In the genomic region with DNA sequence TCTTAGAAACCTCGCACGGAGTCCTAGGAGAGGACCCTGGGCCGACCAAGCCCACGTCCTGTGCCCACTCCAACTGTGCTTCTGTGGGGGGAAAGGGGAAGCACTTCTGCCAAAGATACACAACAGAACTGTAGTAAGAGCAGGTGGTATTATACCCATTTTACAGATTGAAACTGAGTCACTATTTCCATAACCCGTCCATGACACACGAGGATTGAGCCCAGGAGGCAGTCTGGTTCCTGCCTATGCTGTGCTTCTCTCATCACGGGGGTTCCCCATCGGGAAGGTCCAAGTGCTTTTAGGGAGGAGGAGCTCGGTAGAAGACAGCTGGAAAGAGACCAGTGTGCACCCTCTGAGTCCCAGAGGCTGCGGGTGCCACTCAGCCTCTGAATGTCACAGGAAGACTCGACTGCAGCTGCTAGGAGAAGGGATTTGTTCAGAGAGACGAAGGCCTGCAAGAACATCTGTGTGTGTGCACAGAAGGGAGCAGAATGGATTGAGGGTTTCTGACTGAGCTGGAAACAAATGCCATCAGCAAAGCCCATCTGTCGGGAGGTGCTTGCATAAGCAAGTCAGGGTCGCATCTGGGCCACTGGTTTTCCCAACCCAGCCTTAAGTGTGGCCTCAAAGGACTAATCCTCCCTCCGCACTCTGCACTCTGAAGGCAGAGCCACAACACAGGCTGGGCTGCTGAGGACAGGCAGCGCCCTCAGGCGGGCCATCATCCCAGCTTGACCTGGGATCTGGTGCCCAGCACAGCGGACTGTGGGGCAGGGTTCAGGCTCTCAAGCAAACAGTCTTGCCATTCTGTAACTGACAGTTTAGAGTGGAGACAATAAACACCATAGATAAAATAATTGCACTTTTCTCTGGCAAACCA, we compare ENCODE assay signal across 2 cellular contexts.
TF ChIP-seq lines count a peak whose summit lies in the region.

No MANE protein-coding gene starts in this region.

TF ChIP-seq in WTC11, 78 proteins besides CTCF, POLR2A, EP300 and RAD21:
- TF ChIP-seq, protein P1, sequence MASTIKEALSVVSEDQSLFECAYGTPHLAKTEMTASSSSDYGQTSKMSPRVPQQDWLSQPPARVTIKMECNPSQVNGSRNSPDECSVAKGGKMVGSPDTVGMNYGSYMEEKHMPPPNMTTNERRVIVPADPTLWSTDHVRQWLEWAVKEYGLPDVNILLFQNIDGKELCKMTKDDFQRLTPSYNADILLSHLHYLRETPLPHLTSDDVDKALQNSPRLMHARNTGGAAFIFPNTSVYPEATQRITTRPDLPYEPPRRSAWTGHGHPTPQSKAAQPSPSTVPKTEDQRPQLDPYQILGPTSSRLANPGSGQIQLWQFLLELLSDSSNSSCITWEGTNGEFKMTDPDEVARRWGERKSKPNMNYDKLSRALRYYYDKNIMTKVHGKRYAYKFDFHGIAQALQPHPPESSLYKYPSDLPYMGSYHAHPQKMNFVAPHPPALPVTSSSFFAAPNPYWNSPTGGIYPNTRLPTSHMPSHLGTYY (CRISPR knock-in tag; IDR thresholded peaks at IDR 0.05), result no peak
- TF ChIP-seq, protein P2, sequence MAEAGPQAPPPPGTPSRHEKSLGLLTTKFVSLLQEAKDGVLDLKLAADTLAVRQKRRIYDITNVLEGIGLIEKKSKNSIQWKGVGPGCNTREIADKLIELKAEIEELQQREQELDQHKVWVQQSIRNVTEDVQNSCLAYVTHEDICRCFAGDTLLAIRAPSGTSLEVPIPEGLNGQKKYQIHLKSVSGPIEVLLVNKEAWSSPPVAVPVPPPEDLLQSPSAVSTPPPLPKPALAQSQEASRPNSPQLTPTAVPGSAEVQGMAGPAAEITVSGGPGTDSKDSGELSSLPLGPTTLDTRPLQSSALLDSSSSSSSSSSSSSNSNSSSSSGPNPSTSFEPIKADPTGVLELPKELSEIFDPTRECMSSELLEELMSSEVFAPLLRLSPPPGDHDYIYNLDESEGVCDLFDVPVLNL (CRISPR knock-in tag; IDR thresholded peaks at IDR 0.05; ENCODE audit: borderline replicate concordance, low read depth), result no peak
- TF ChIP-seq TP53 (CRISPR knock-in tag; IDR thresholded peaks at IDR 0.05), result no peak
- no peak for TF ChIP-seq ZNF232 (CRISPR knock-in tag; IDR thresholded peaks at IDR 0.05)
- TF ChIP-seq SMAD4 (CRISPR knock-in tag; IDR thresholded peaks at IDR 0.05), result no peak
- no peak for TF ChIP-seq CREM (CRISPR knock-in tag; IDR thresholded peaks at IDR 0.05)
- TF ChIP-seq JUN (CRISPR knock-in tag; IDR thresholded peaks at IDR 0.05), result no peak
- TF ChIP-seq, protein P3, sequence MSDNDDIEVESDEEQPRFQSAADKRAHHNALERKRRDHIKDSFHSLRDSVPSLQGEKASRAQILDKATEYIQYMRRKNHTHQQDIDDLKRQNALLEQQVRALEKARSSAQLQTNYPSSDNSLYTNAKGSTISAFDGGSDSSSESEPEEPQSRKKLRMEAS (CRISPR knock-in tag; IDR thresholded peaks at IDR 0.05), result no peak
- no peak for TF ChIP-seq ZNF121 (CRISPR knock-in tag; IDR thresholded peaks at IDR 0.05)

TF ChIP-seq in HepG2, 621 proteins besides CTCF, POLR2A, EP300 and RAD21 (continued from another document and continues in another):
- TF ChIP-seq, protein P4, sequence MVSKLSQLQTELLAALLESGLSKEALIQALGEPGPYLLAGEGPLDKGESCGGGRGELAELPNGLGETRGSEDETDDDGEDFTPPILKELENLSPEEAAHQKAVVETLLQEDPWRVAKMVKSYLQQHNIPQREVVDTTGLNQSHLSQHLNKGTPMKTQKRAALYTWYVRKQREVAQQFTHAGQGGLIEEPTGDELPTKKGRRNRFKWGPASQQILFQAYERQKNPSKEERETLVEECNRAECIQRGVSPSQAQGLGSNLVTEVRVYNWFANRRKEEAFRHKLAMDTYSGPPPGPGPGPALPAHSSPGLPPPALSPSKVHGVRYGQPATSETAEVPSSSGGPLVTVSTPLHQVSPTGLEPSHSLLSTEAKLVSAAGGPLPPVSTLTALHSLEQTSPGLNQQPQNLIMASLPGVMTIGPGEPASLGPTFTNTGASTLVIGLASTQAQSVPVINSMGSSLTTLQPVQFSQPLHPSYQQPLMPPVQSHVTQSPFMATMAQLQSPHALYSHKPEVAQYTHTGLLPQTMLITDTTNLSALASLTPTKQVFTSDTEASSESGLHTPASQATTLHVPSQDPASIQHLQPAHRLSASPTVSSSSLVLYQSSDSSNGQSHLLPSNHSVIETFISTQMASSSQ (IDR thresholded peaks at IDR 0.05; ENCODE audit: low read depth), result no peak
- TF ChIP-seq, protein P4 (CRISPR knock-in tag; IDR thresholded peaks at IDR 0.05; ENCODE audit: borderline replicate concordance), result no peak
- peak; percentile 53 for TF ChIP-seq XRCC5 (optimal IDR thresholded peaks at IDR 0.05; ENCODE audit: low read length)
- TF ChIP-seq ZNF615 (CRISPR knock-in tag; IDR thresholded peaks at IDR 0.05; ENCODE audit: borderline replicate concordance), result no peak
- TF ChIP-seq SPEN (CRISPR knock-in tag; IDR thresholded peaks at IDR 0.05; ENCODE audit: low read depth), result peak; percentile 60; the same call in 1 of the 2 replicates
- TF ChIP-seq ZNF160 (CRISPR knock-in tag; IDR thresholded peaks at IDR 0.05), result no peak
- no peak for TF ChIP-seq BRCA1 (CRISPR knock-in tag; IDR thresholded peaks at IDR 0.05)
- TF ChIP-seq, protein P5, sequence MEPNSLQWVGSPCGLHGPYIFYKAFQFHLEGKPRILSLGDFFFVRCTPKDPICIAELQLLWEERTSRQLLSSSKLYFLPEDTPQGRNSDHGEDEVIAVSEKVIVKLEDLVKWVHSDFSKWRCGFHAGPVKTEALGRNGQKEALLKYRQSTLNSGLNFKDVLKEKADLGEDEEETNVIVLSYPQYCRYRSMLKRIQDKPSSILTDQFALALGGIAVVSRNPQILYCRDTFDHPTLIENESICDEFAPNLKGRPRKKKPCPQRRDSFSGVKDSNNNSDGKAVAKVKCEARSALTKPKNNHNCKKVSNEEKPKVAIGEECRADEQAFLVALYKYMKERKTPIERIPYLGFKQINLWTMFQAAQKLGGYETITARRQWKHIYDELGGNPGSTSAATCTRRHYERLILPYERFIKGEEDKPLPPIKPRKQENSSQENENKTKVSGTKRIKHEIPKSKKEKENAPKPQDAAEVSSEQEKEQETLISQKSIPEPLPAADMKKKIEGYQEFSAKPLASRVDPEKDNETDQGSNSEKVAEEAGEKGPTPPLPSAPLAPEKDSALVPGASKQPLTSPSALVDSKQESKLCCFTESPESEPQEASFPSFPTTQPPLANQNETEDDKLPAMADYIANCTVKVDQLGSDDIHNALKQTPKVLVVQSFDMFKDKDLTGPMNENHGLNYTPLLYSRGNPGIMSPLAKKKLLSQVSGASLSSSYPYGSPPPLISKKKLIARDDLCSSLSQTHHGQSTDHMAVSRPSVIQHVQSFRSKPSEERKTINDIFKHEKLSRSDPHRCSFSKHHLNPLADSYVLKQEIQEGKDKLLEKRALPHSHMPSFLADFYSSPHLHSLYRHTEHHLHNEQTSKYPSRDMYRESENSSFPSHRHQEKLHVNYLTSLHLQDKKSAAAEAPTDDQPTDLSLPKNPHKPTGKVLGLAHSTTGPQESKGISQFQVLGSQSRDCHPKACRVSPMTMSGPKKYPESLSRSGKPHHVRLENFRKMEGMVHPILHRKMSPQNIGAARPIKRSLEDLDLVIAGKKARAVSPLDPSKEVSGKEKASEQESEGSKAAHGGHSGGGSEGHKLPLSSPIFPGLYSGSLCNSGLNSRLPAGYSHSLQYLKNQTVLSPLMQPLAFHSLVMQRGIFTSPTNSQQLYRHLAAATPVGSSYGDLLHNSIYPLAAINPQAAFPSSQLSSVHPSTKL (CRISPR knock-in tag; IDR thresholded peaks at IDR 0.05), result peak; percentile 38; the same call in 1 of the 2 replicates
- TF ChIP-seq, protein P6, sequence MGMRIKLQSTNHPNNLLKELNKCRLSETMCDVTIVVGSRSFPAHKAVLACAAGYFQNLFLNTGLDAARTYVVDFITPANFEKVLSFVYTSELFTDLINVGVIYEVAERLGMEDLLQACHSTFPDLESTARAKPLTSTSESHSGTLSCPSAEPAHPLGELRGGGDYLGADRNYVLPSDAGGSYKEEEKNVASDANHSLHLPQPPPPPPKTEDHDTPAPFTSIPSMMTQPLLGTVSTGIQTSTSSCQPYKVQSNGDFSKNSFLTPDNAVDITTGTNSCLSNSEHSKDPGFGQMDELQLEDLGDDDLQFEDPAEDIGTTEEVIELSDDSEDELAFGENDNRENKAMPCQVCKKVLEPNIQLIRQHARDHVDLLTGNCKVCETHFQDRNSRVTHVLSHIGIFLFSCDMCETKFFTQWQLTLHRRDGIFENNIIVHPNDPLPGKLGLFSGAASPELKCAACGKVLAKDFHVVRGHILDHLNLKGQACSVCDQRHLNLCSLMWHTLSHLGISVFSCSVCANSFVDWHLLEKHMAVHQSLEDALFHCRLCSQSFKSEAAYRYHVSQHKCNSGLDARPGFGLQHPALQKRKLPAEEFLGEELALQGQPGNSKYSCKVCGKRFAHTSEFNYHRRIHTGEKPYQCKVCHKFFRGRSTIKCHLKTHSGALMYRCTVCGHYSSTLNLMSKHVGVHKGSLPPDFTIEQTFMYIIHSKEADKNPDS (CRISPR knock-in tag; IDR thresholded peaks at IDR 0.05), result no peak
- TF ChIP-seq HNF4A (CRISPR knock-in tag; IDR thresholded peaks at IDR 0.05), result peak; percentile 94
- TF ChIP-seq FOXC1 (CRISPR knock-in tag; IDR thresholded peaks at IDR 0.05; ENCODE audit: borderline replicate concordance), result 0 out of 2 replicates have a peak, but pooled peaks have one; percentile 43
- TF ChIP-seq RXRA (CRISPR knock-in tag; IDR thresholded peaks at IDR 0.05), result peak; percentile 80
- no peak for TF ChIP-seq SOX6 (IDR thresholded peaks at IDR 0.05)
- TF ChIP-seq SOX6 (CRISPR knock-in tag; IDR thresholded peaks at IDR 0.05), result peak; percentile 62
- TF ChIP-seq ZFY (CRISPR knock-in tag; IDR thresholded peaks at IDR 0.05), result no peak
- no peak for TF ChIP-seq TCF12 (IDR thresholded peaks at IDR 0.05)
- TF ChIP-seq TCF12 (CRISPR knock-in tag; IDR thresholded peaks at IDR 0.05), result no peak
- no peak for TF ChIP-seq ZNF543 (CRISPR knock-in tag; IDR thresholded peaks at IDR 0.05)
- peak; percentile 69; the same call in 1 of the 2 replicates for TF ChIP-seq ZNF263 (CRISPR knock-in tag; IDR thresholded peaks at IDR 0.05)
- TF ChIP-seq ZNF605 (CRISPR knock-in tag; IDR thresholded peaks at IDR 0.05), result no peak
- peak; percentile 53 for TF ChIP-seq ZMYM4 (CRISPR knock-in tag; IDR thresholded peaks at IDR 0.05)
- TF ChIP-seq ZNF350 (CRISPR knock-in tag; IDR thresholded peaks at IDR 0.05; ENCODE audit: borderline replicate concordance, low read depth), result peak; percentile 54; the same call in 1 of the 2 replicates
- peak; percentile 70; the same call in 1 of the 2 replicates for TF ChIP-seq HNRNPL (IDR thresholded peaks at IDR 0.05; ENCODE audit: low read depth, low read length)
- TF ChIP-seq NCOA2 (CRISPR knock-in tag; IDR thresholded peaks at IDR 0.05), result no peak
- TF ChIP-seq MED13 (CRISPR knock-in tag; IDR thresholded peaks at IDR 0.05), result no peak
- TF ChIP-seq ZNF12 (CRISPR knock-in tag; IDR thresholded peaks at IDR 0.05), result no peak
- TF ChIP-seq, protein P7, sequence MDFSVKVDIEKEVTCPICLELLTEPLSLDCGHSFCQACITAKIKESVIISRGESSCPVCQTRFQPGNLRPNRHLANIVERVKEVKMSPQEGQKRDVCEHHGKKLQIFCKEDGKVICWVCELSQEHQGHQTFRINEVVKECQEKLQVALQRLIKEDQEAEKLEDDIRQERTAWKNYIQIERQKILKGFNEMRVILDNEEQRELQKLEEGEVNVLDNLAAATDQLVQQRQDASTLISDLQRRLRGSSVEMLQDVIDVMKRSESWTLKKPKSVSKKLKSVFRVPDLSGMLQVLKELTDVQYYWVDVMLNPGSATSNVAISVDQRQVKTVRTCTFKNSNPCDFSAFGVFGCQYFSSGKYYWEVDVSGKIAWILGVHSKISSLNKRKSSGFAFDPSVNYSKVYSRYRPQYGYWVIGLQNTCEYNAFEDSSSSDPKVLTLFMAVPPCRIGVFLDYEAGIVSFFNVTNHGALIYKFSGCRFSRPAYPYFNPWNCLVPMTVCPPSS (IDR thresholded peaks at IDR 0.05), result no peak
- no peak for TF ChIP-seq MATR3 (CRISPR knock-in tag; IDR thresholded peaks at IDR 0.05)
- TF ChIP-seq ZNF251 (CRISPR knock-in tag; IDR thresholded peaks at IDR 0.05), result no peak
- TF ChIP-seq, protein P8, sequence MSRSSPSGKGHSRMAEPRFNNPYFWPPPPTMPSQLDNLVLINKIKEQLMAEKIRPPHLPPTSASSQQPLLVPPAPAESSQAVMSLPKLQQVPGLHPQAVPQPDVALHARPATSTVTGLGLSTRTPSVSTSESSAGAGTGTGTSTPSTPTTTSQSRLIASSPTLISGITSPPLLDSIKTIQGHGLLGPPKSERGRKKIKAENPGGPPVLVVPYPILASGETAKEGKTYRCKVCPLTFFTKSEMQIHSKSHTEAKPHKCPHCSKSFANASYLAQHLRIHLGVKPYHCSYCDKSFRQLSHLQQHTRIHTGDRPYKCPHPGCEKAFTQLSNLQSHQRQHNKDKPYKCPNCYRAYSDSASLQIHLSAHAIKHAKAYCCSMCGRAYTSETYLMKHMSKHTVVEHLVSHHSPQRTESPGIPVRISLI (CRISPR knock-in tag; IDR thresholded peaks at IDR 0.05; ENCODE audit: borderline replicate concordance), result peak; percentile 23; the same call in 1 of the 2 replicates
- TF ChIP-seq, protein P9, sequence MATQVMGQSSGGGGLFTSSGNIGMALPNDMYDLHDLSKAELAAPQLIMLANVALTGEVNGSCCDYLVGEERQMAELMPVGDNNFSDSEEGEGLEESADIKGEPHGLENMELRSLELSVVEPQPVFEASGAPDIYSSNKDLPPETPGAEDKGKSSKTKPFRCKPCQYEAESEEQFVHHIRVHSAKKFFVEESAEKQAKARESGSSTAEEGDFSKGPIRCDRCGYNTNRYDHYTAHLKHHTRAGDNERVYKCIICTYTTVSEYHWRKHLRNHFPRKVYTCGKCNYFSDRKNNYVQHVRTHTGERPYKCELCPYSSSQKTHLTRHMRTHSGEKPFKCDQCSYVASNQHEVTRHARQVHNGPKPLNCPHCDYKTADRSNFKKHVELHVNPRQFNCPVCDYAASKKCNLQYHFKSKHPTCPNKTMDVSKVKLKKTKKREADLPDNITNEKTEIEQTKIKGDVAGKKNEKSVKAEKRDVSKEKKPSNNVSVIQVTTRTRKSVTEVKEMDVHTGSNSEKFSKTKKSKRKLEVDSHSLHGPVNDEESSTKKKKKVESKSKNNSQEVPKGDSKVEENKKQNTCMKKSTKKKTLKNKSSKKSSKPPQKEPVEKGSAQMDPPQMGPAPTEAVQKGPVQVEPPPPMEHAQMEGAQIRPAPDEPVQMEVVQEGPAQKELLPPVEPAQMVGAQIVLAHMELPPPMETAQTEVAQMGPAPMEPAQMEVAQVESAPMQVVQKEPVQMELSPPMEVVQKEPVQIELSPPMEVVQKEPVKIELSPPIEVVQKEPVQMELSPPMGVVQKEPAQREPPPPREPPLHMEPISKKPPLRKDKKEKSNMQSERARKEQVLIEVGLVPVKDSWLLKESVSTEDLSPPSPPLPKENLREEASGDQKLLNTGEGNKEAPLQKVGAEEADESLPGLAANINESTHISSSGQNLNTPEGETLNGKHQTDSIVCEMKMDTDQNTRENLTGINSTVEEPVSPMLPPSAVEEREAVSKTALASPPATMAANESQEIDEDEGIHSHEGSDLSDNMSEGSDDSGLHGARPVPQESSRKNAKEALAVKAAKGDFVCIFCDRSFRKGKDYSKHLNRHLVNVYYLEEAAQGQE (IDR thresholded peaks at IDR 0.05; ENCODE audit: borderline replicate concordance in 1 of 2, low read depth in 1 of 2, low read length in 2 of 2), result no peak
